Comparison of ENCODE assay signal across 8 cellular contexts in the genomic region with DNA sequence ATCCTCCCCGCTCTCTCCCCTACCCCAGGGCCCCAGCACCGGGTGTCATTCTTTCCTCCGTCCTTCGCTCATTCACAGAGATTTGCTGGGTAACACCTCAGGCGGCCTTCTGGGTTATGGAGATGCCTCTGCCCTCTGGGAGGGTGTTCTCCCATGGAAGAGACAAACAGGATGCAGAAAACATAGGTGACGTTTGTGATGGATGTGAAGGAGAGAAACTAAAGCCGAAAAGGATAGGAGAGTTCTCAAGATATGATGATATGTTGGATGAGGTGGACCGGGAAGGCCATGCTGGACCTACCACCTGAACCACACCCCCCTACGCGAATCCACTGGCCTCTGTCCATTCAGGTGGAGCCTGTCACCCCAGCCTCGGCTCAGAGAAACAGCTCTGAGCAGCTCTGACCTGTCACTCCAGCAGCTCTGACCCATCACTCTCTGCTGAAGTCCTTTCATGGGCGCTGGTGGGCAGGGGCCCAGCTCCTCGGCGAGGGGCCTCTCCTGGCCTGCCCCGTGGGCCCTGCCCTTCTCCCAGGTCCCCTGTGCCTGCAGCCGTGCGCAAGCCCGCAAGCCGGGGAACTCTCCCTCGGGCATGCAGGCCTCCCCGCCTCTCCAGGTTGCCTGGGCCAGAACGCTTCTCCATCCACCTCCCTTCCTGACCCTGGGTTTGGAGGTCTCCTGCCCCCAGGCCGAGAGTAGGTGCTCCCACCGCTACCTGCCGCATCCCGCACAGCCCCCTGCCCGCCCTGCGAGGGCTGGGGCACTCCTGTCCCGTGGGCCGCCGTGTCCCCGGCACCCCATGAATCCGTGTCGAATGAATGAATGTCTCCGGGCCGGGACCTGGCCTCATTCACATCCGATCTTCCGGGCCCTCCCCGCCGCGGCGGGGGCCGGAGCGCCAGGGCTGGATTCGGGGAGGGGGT. TPM values are rescaled to one million over a fixed set of nuclear protein-coding genes. Genes with fewer than 3 reads are reported as not detected.
A peak's percentile ranks its signal among the peaks of the same experiment; 100 is the strongest.
DNase-seq lines count a peak whose midpoint lies in the region; ATAC-seq and TF ChIP-seq lines count a peak whose summit lies in the region.

No MANE protein-coding gene starts in this region.

- ATAC-seq in GM19328 (IDR thresholded peaks at IDR 0.05; ENCODE audit: unreplicated experiment) (no peak), HG03520 (IDR thresholded peaks at IDR 0.05; ENCODE audit: unreplicated experiment) (no peak), HG02763 (IDR thresholded peaks at IDR 0.05; ENCODE audit: unreplicated experiment) (no peak)

- no peak for TF ChIP-seq CTCF in Caco-2 (IDR thresholded peaks at IDR 0.05; ENCODE audit: insufficient read depth in 1 of 2, low read depth in 1 of 2, low read length in 1 of 2, severe bottlenecking in 1 of 2, unreplicated experiment in 1 of 2)
- TF ChIP-seq CTCF in fibroblast of lung (conservative IDR thresholded peaks at IDR 0.05 in 1 of 2, IDR thresholded peaks at IDR 0.05 in 1 of 2; ENCODE audit: low read depth in 1 of 2, low read length in 2 of 2): no peak
- no peak for TF ChIP-seq CTCF in parathyroid adenoma (IDR thresholded peaks at IDR 0.05)

- intact Hi-C loops in Caco-2 (cut with micrococcal nuclease; ENCODE audit: unreplicated experiment): no loop called here

- no peaks in the 10 kb centered on the region for H3K9me3 Mint-ChIP-seq in Caco-2 (ENCODE audit: unreplicated experiment)

- H3K4me3 ChIP-seq in Caco-2 (ENCODE audit: low read depth, low read length) (peak overlapping the region; percentile 37), SK-N-MC (peak overlapping the region; percentile 80), fibroblast of lung (replicated peaks in 1 of 4; ENCODE audit: control extremely low read depth in 1 of 4, insufficient read depth in 1 of 4, low read depth in 3 of 4, low read length in 4 of 4) (peak overlapping the region in 3 of 4 experiments; percentile 32 to 51 (median 37)), parathyroid adenoma (ENCODE audit: low read depth, low read length) (peak overlapping the region; percentile 20)

- POLR2A ChIA-PET in Caco-2 (lab: Charles Lee): no interaction called here

- H3K36me3 Mint-ChIP-seq in Caco-2 (ENCODE audit: insufficient read depth, unreplicated experiment): no peaks in the 10 kb centered on the region

- peak overlapping the region; percentile 66 for H3K4me3 Mint-ChIP-seq in Caco-2 (ENCODE audit: unreplicated experiment)

- BruUV-seq in Caco-2 (replicated peaks; lab: Mats Ljungman, UMichigan): no TSS peak

- peaks cover 3% of the 10 kb centered on the region for H3K27me3 Mint-ChIP-seq in Caco-2 (ENCODE audit: insufficient read depth, unreplicated experiment)

- H3K9ac ChIP-seq in SK-N-MC (ENCODE audit: insufficient read length) (peak overlapping the region; percentile 71), fibroblast of lung (ENCODE audit: insufficient read depth, low read length) (peak overlapping the region; percentile 30), parathyroid adenoma (no peak overlapping the region)

- no peaks in the 10 kb centered on the region for H4K20me1 ChIP-seq in fibroblast of lung (ENCODE audit: control insufficient read depth, extremely low read depth, insufficient read depth, low read length)

- no peaks in the 10 kb centered on the region for H3K9me3 ChIP-seq in Caco-2
- H3K9me3 ChIP-seq in SK-N-MC (ENCODE audit: low read depth, low read length): no peaks in the 10 kb centered on the region
- no peaks in the 10 kb centered on the region for H3K9me3 ChIP-seq in fibroblast of lung (ENCODE audit: control insufficient read depth, insufficient read depth, low read depth, low read length)
- no peaks in the 10 kb centered on the region for H3K9me3 ChIP-seq in parathyroid adenoma (ENCODE audit: control insufficient read depth, low read length)

- no peak overlapping the region for H3K27ac Mint-ChIP-seq in Caco-2 (ENCODE audit: unreplicated experiment)

- H3K36me3 ChIP-seq in Caco-2 (ENCODE audit: control insufficient read depth, insufficient read depth, low read length) (no peaks in the 10 kb centered on the region), SK-N-MC (ENCODE audit: insufficient read depth, low read length) (peaks cover 6% of the 10 kb centered on the region; the same call in 1 of the 2 replicates), fibroblast of lung (ENCODE audit: control insufficient read depth, insufficient read depth, low read length) (no peaks in the 10 kb centered on the region), parathyroid adenoma (ENCODE audit: control insufficient read depth, insufficient read depth, low read length) (no peaks in the 10 kb centered on the region)

- no peak overlapping the region for H3K27ac ChIP-seq in SK-N-MC
- H3K27ac ChIP-seq in fibroblast of lung (ENCODE audit: insufficient read depth, low read length): no peak overlapping the region
- no peak overlapping the region for H3K27ac ChIP-seq in parathyroid adenoma

- H3K27me3 ChIP-seq in Caco-2 (replicated peaks; ENCODE audit: control insufficient read depth, insufficient read depth, low read length): no peaks in the 10 kb centered on the region
- H3K27me3 ChIP-seq in fibroblast of lung (ENCODE audit: control insufficient read depth, insufficient read depth, low read length): no peaks in the 10 kb centered on the region
- H3K27me3 ChIP-seq in parathyroid adenoma (ENCODE audit: control insufficient read depth, insufficient read depth, low read length): no peaks in the 10 kb centered on the region

- peaks cover 33% of the 10 kb centered on the region for H3K79me2 ChIP-seq in fibroblast of lung (ENCODE audit: control insufficient read depth, insufficient read depth, low read length)
- H3K79me2 ChIP-seq in parathyroid adenoma: no peaks in the 10 kb centered on the region

- CTCF ChIA-PET in Caco-2 (lab: Charles Lee): no interaction called here

- H3K4me2 ChIP-seq in fibroblast of lung (ENCODE audit: extremely low read depth, insufficient read depth, low read length) (peak overlapping the region; percentile 71), parathyroid adenoma (ENCODE audit: low read length) (peak overlapping the region; percentile 69)

- H3K4me1 ChIP-seq in Caco-2 (no peaks in the 10 kb centered on the region), fibroblast of lung (ENCODE audit: control insufficient read depth, extremely low read depth, insufficient read depth, low read length) (no peaks in the 10 kb centered on the region), parathyroid adenoma (no peaks in the 10 kb centered on the region)

- H2AFZ ChIP-seq in fibroblast of lung (ENCODE audit: low read length) (peak overlapping the region; percentile 54), parathyroid adenoma (peak overlapping the region; percentile 70)

- H3K4me1 Mint-ChIP-seq in Caco-2 (ENCODE audit: low read depth, unreplicated experiment): no peaks in the 10 kb centered on the region

- DNase-seq in Caco-2 (peak in 1 of 2 experiments; percentile 19), SK-N-MC (ENCODE audit: low read depth, low spot score) (no peak), fibroblast of lung (ENCODE audit: low read depth in 2 of 2) (no peak)
- no peak for DNase-seq in stimulated activated CD4-positive, alpha-beta T cell treated with anti-CD3 and anti-CD28 coated beads, Interleukin-4, amount 100 ng/mL, for 24 hours

RNA-seq across cellular contexts. Expression of a gene that starts 0.7 kb away (rescaled TPM):
- total RNA-seq in Caco-2 (2022) (18.2 and 19.1 TPM in 2 replicates), fibroblast of lung (37.5 and 52.0 TPM in 2 replicates)
- 44.9 and 89.4 TPM in 2 replicates for polyA plus RNA-seq in fibroblast of lung
- 37.5 and 69.5 TPM in 2 replicates for polyA plus RNA-seq in fibroblast of lung (2012)
- 57.6 and 107 TPM in 2 replicates for polyA minus RNA-seq in fibroblast of lung (ENCODE audit: low replicate concordance)

Comparison
In these comparisons a context has a peak if more than half of its experiments do, and no peak if none do; other contexts are left out.
1. H3K4me3 ChIP-seq: peak in every context shown above with its lines; median percentile 80 in SK-N-MC; 37 in Caco-2; 37 in fibroblast of lung; 20 in parathyroid adenoma.